In genomic region chr21:41410767-41411448, GRCh38 we compare ENCODE assay signal across 17 cellular contexts. TPM values are rescaled to one million over a fixed set of nuclear protein-coding genes. Genes with fewer than 3 reads are reported as not detected.
A peak's percentile ranks its signal among the peaks of the same experiment; 100 is the strongest.
DNase-seq lines count a peak whose midpoint lies in the region; ATAC-seq and TF ChIP-seq lines count a peak whose summit lies in the region.
"Had no signal": no experiment of that assay in that cellular context is flagged by ENCODE, and none has a peak within 500 bp of the region (broad histone marks: within the 10 kb centered on the region; RNA-seq: fewer than 3 reads in every experiment).

No MANE protein-coding gene starts in this region.

- ATAC-seq in left lung = peak; percentile 8
- no peak for ATAC-seq in HG02642 (IDR thresholded peaks at IDR 0.05; ENCODE audit: poor library complexity, unreplicated experiment)

- H3K4me1 ChIP-seq in A673 (ENCODE audit: insufficient read depth, low read length, poor library complexity, severe bottlenecking) (no peaks in the 10 kb centered on the region), BLaER1 (peaks cover 20% of the 10 kb centered on the region), left lung (peaks cover 0 to 13% of the 10 kb centered on the region in 2 donors)

- no peak overlapping the region for H3K9ac ChIP-seq in BLaER1
- H3K9ac ChIP-seq in SK-N-MC (ENCODE audit: insufficient read length) = no peak overlapping the region

- H3K9me3 ChIP-seq in A673 (ENCODE audit: low read depth, low read length, poor library complexity, severe bottlenecking) (no peaks in the 10 kb centered on the region), BLaER1 (0 out of 2 replicates have a peak, but pooled peaks cover 4% of the 10 kb centered on the region), SK-N-MC (ENCODE audit: low read depth, low read length) (no peaks in the 10 kb centered on the region), left lung (no peaks in the 10 kb centered on the region)

- peak overlapping the region; percentile 54 for H3K4me2 ChIP-seq in BLaER1

- no TSS peak for BruUV-seq in A673 (replicated peaks; lab: Mats Ljungman, UMichigan)

- no peaks in the 10 kb centered on the region for H4K20me1 ChIP-seq in BLaER1

- POLR2A ChIA-PET in A673 (lab: Charles Lee; ENCODE audit: low non-redundant PET) = no interaction called here

- H3K27me3 ChIP-seq in A673 (replicated peaks; ENCODE audit: insufficient read depth, low read depth, low read length, poor library complexity) = no peaks in the 10 kb centered on the region
- H3K27me3 ChIP-seq in BLaER1 = no peaks in the 10 kb centered on the region
- H3K27me3 ChIP-seq in left lung = no peaks in the 10 kb centered on the region

- CTCF ChIA-PET in A673 (lab: Charles Lee) = interaction anchor here (0.6 kb wide), 1 partner anchor 65 kb away, joined by 4 read pairs; no protein-coding TSS in a partner anchor

- DNase-seq in A673 (ENCODE audit: low spot score) (peak; percentile 28), SK-N-MC (ENCODE audit: low read depth, low spot score) (peak; percentile 47), left lung (no peak), RKO (ENCODE audit: low spot score) (no peak), GF-D8 (lab: John Stamatoyannopoulos, UW) (no peak), NCI-H128 (lab: John Stamatoyannopoulos, UW; ENCODE audit: unreplicated experiment) (no peak)
- DNase-seq: aorta; cerebellar nuclear complex; COR-L47; HFFc6; NCI-H1417 treated with DMSO at 0.1 percent for 48 hours; NCI-H524 treated with DMSO at 0.1 percent for 48 hours; nephron progenitor cell; stimulated activated CD4-positive, alpha-beta T cell treated with anti-CD3 and anti-CD28 coated beads, Interleukin-2, amount 100 ng/mL, for 48 hours had no signal

- H3K36me3 ChIP-seq in A673 (ENCODE audit: insufficient read depth, low read length, poor library complexity, severe bottlenecking) (no peaks in the 10 kb centered on the region), BLaER1 (peaks cover 30% of the 10 kb centered on the region), SK-N-MC (ENCODE audit: insufficient read depth, low read length) (no peaks in the 10 kb centered on the region), left lung (peaks cover 0 to 51% of the 10 kb centered on the region in 2 donors)

- intact Hi-C loops in A673 (cut with micrococcal nuclease; ENCODE audit: unreplicated experiment) (no loop called here), left lung (cut with DNase I) (no loop called here)

- TF ChIP-seq CTCF in A673 (conservative IDR thresholded peaks at IDR 0.05; ENCODE audit: low read depth, low read length) (no peak), left lung (IDR thresholded peaks at IDR 0.05) (no peak)

- H3K27ac ChIP-seq in A673 (ENCODE audit: low read depth, low read length, poor library complexity, severe bottlenecking) (no peak overlapping the region), BLaER1 (no peak overlapping the region), SK-N-MC (peak overlapping the region; percentile 86), left lung (no peak overlapping the region)

- H3K4me3 ChIP-seq in A673 (ENCODE audit: low read depth, low read length, poor library complexity, severe bottlenecking) (no peak overlapping the region), BLaER1 (no peak overlapping the region), SK-N-MC (peak overlapping the region; percentile 63), left lung (no peak overlapping the region)
- H3K4me3 ChIP-seq: skin epidermis had no signal

RNA-seq across cellular contexts. Expression of gene MX1, which starts 15.1 kb away (rescaled TPM):
- total RNA-seq in A673 (2021) (1.2 and 1.7 TPM in 2 replicates), left lung (10 to 100 TPM; 59.8 to 66.3 TPM)

RNA-seq across cellular contexts. Expression of gene MX2, which starts 49.1 kb away (rescaled TPM):
- not detected in 2 replicates for total RNA-seq in A673 (2021)
- 10 to 100 TPM; 11.9 to 31.9 TPM for total RNA-seq in left lung

Comparison
In these comparisons a context has a peak if more than half of its experiments do, and no peak if none do; other contexts are left out.
1. DNase-seq: peak in A673 (single experiment) and SK-N-MC (single experiment); none in left lung (0 of 2), RKO (single experiment), GF-D8 (single experiment) and NCI-H128 (single experiment).
2. RNA of gene MX1, which starts 15.1 kb away (total RNA-seq): 59.8 to 66.3 TPM in left lung; 1.2 to 1.7 TPM in A673; every median in the first group is over 10 times any median in the second.
3. RNA of gene MX2, which starts 49.1 kb away (total RNA-seq): 11.9 to 31.9 TPM in left lung; not detected in A673; every median in the first group is over 10 times any median in the second.